In the genomic region with DNA sequence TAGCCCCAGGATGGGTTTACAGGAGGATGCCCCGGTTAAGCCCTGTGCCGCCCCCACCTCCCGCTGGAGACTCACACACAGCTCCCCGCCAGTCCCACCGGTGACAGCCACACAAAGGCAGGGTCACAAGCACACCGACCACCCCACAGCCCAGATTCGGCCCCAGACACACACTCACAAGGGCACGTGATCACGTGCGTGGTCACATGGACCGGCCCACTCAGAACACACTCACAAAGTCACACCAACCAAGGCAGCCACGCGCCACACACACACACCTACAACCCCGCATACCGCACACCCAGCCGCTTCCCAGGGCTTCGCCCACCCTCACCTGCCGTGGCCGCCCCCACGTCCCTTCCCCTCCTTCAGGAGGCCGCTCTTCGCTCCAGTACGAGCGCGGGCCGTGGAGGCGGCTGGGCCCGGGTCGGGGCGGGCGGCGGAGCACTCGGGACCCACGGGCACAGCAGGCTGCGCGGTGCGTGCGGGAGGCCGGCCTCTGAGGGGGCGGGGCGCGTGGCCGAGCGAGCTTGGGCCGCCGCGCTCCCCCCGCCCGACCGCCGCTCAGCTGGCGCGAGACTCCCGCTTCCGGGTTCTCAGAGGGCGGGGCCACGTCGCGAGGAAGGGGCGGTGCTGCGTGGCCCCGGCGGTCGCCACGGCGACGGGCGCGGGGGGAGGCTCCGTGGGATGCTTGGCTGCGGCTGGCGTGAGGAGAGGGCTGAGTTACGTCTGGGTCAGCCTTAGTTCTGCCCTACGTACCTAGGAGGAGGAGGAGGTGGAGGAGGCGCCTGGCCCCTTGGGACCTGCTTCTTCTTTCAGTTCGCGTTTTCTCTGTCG, we compare ENCODE assay signal across 8 cellular contexts. TPM values are rescaled to one million over a fixed set of nuclear protein-coding genes. Genes with fewer than 3 reads are reported as not detected.
DNase-seq lines count a peak whose midpoint lies in the region; ATAC-seq lines count a peak whose summit lies in the region.

A gene with protein sequence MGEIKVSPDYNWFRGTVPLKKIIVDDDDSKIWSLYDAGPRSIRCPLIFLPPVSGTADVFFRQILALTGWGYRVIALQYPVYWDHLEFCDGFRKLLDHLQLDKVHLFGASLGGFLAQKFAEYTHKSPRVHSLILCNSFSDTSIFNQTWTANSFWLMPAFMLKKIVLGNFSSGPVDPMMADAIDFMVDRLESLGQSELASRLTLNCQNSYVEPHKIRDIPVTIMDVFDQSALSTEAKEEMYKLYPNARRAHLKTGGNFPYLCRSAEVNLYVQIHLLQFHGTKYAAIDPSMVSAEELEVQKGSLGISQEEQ (minus strand): TSS at position 584 of the 837 bp plus-strand sequence. CDS start 6,345 bp downstream, outside the sequence.

- H3K23ac ChIP-seq in mesendoderm (ENCODE audit: low read length), result peak within 1 kb of the TSS; percentile 48

- no peak within 1 kb of the TSS for H4K8ac ChIP-seq in mesendoderm (ENCODE audit: low read depth, low read length)

- H3K27ac Mint-ChIP-seq in activated CD8-positive, alpha-beta memory T cell treated with anti-CD3 and anti-CD28 coated beads, Interleukin-2, amount 10 ng/mL, durations not matched to agents 7 days and 5 days, result peak within 1 kb of the TSS; percentile 94

- no peak within 1 kb of the TSS for H2AK5ac ChIP-seq in mesendoderm (ENCODE audit: low read length)

- H3K27ac ChIP-seq in HUES48 (ENCODE audit: low read depth, low read length) (peak within 1 kb of the TSS; percentile 53), mesendoderm (ENCODE audit: low read depth, low read length) (peak within 1 kb of the TSS; percentile 42)

- CTCF ChIA-PET in activated CD8-positive, alpha-beta memory T cell treated with anti-CD3 and anti-CD28 coated beads, Interleukin-2, amount 10 ng/mL, durations not matched to agents 7 days and 5 days (lab: Charles Lee), result interaction anchor here (1.3 kb wide), 1 partner anchor 154 kb away, joined by 4 read pairs; no protein-coding TSS in a partner anchor

- no peak within 1 kb of the TSS for H3K4ac ChIP-seq in mesendoderm (ENCODE audit: low read depth, low read length)

- peak within 1 kb of the TSS; percentile 99 for H3K56ac ChIP-seq in mesendoderm (ENCODE audit: low read length)

- H3K36me3 Mint-ChIP-seq in activated CD8-positive, alpha-beta memory T cell treated with anti-CD3 and anti-CD28 coated beads, Interleukin-2, amount 10 ng/mL, durations not matched to agents 7 days and 5 days, result peaks cover 10% of the 10 kb centered on the region

- H3K79me1 ChIP-seq in mesendoderm (ENCODE audit: low read length), result peaks cover 3% of the 10 kb centered on the region

- H2BK120ac ChIP-seq in mesendoderm (ENCODE audit: low read depth, low read length), result no peak within 1 kb of the TSS

- ATAC-seq in GM21423 (IDR thresholded peaks at IDR 0.05; ENCODE audit: unreplicated experiment), result peak; percentile 94
- peak; percentile 94 for ATAC-seq in activated CD8-positive, alpha-beta memory T cell treated with anti-CD3 and anti-CD28 coated beads, Interleukin-2, amount 10 ng/mL, durations not matched to agents 7 days and 5 days

- H4K5ac ChIP-seq in mesendoderm (ENCODE audit: low read length), result peak within 1 kb of the TSS; percentile 64

- H3K27me3 Mint-ChIP-seq in activated CD8-positive, alpha-beta memory T cell treated with anti-CD3 and anti-CD28 coated beads, Interleukin-2, amount 10 ng/mL, durations not matched to agents 7 days and 5 days, result no peaks in the 10 kb centered on the region

- H3K36me3 ChIP-seq in HUES48 (ENCODE audit: control insufficient read depth, insufficient read depth, low read length) (peaks cover 6% of the 10 kb centered on the region; the same call in 1 of the 2 replicates), NT2/D1 (ENCODE audit: insufficient read depth, insufficient read length, low read length) (peaks cover 5% of the 10 kb centered on the region), endocrine pancreas (ENCODE audit: control insufficient read depth, insufficient read depth, low read length) (no peaks in the 10 kb centered on the region), mesendoderm (ENCODE audit: control insufficient read depth, insufficient read depth, low read length) (no peaks in the 10 kb centered on the region)

- no peaks in the 10 kb centered on the region for H3K9me3 Mint-ChIP-seq in activated CD8-positive, alpha-beta memory T cell treated with anti-CD3 and anti-CD28 coated beads, Interleukin-2, amount 10 ng/mL, durations not matched to agents 7 days and 5 days (ENCODE audit: low read depth)

- H3K4me1 ChIP-seq in HUES48 (ENCODE audit: control insufficient read depth, insufficient read depth, low read length), result peaks cover 7% of the 10 kb centered on the region; the same call in 1 of the 2 replicates
- H3K4me1 ChIP-seq in NT2/D1 (ENCODE audit: insufficient read depth, insufficient read length), result no peaks in the 10 kb centered on the region
- peaks cover 4% of the 10 kb centered on the region for H3K4me1 ChIP-seq in endocrine pancreas (ENCODE audit: control insufficient read depth, insufficient read depth, low read length)
- no peaks in the 10 kb centered on the region for H3K4me1 ChIP-seq in mesendoderm (ENCODE audit: control insufficient read depth, low read depth, low read length)

- H2BK5ac ChIP-seq in mesendoderm (ENCODE audit: low read length), result peak within 1 kb of the TSS; percentile 70

- H3K79me2 ChIP-seq in mesendoderm (ENCODE audit: control insufficient read depth, insufficient read depth, low read length), result peaks cover 2% of the 10 kb centered on the region

- H3K9me3 ChIP-seq in HUES48 (ENCODE audit: control insufficient read depth, insufficient read depth, low read length) (no peaks in the 10 kb centered on the region), NT2/D1 (ENCODE audit: insufficient read depth, low read length) (no peaks in the 10 kb centered on the region), endocrine pancreas (ENCODE audit: control insufficient read depth, low read length) (no peaks in the 10 kb centered on the region)

- H3K4me1 Mint-ChIP-seq in activated CD8-positive, alpha-beta memory T cell treated with anti-CD3 and anti-CD28 coated beads, Interleukin-2, amount 10 ng/mL, durations not matched to agents 7 days and 5 days, result peaks cover 51% of the 10 kb centered on the region

- in situ Hi-C loops in Caki2 (cut with HindIII; ENCODE audit: low pct_unique_long_range_greater_than_20kb, low sequenced_read_pairs), result no loop called here

- H2BK15ac ChIP-seq in mesendoderm (replicated peaks; ENCODE audit: low read depth), result no peak within 1 kb of the TSS

- H3K9ac ChIP-seq in HUES48 (ENCODE audit: low read depth, low read length) (peak within 1 kb of the TSS; percentile 57), NT2/D1 (ENCODE audit: insufficient read length, low read depth) (peak within 1 kb of the TSS; percentile 96), endocrine pancreas (ENCODE audit: control insufficient read depth, insufficient read depth, low read length) (peak within 1 kb of the TSS; percentile 95), mesendoderm (ENCODE audit: low read length) (peak within 1 kb of the TSS; percentile 97)

- DNase-seq in Caki2 (ENCODE audit: low read depth) (peak; percentile 96), NT2/D1 (ENCODE audit: low read depth, low spot score) (peak; percentile 82), mesendoderm (peak; percentile 95)
- peak; percentile 94 for DNase-seq in activated CD8-positive, alpha-beta memory T cell treated with anti-CD3 and anti-CD28 coated beads, Interleukin-2, amount 10 ng/mL, durations not matched to agents 7 days and 5 days
- DNase-seq in stimulated activated CD8-positive, alpha-beta memory T cell treated with anti-CD3 and anti-CD28 coated beads, Interleukin-12 subunit alpha, Interleukin-12 subunit beta, amount 100 ng/mL, for 4 hours (ENCODE audit: low read depth), result peak; percentile 89

- no peaks in the 10 kb centered on the region for H3K27me3 ChIP-seq in HUES48 (ENCODE audit: control insufficient read depth, insufficient read depth, low read length)
- no peaks in the 10 kb centered on the region for H3K27me3 ChIP-seq in NT2/D1 (ENCODE audit: insufficient read depth, insufficient read length)
- H3K27me3 ChIP-seq in endocrine pancreas (ENCODE audit: control insufficient read depth, insufficient read depth, low read length), result no peaks in the 10 kb centered on the region
- H3K27me3 ChIP-seq in mesendoderm (ENCODE audit: insufficient read depth, low read length, poor library complexity), result no peaks in the 10 kb centered on the region

- peak within 1 kb of the TSS; percentile 54 for H3K18ac ChIP-seq in mesendoderm (ENCODE audit: low read length)

- peak within 1 kb of the TSS; percentile 93 for H3K4me2 ChIP-seq in mesendoderm (ENCODE audit: low read length)

- WGBS in mesendoderm (ENCODE audit: extremely low coverage, insufficient coverage, low lambda C conversion rate), result no CpG with 5 or more reads among the region's 78 CpGs

- H3K4me3 ChIP-seq in HUES48 (ENCODE audit: low read depth, low read length) (peak within 1 kb of the TSS; percentile 99), NT2/D1 (ENCODE audit: insufficient read length, low read depth) (peak within 1 kb of the TSS; percentile 95), endocrine pancreas (ENCODE audit: control insufficient read depth, insufficient read depth, low read length) (peak within 1 kb of the TSS; percentile 93), mesendoderm (ENCODE audit: low read length) (peak within 1 kb of the TSS; percentile 90)

- peak within 1 kb of the TSS; percentile 92 for H3K4me3 Mint-ChIP-seq in activated CD8-positive, alpha-beta memory T cell treated with anti-CD3 and anti-CD28 coated beads, Interleukin-2, amount 10 ng/mL, durations not matched to agents 7 days and 5 days

RNA-seq across cellular contexts. Expression of the gene that starts here (rescaled TPM):
- 74.7 and 93.8 TPM in 2 replicates for total RNA-seq in Caki2 (2014; rRNA removed; shearing (Covaris generic); ENCODE audit: low replicate concordance)
- total RNA-seq in activated CD8-positive, alpha-beta memory T cell treated with anti-CD3 and anti-CD28 coated beads, Interleukin-2, amount 10 ng/mL, durations not matched to agents 7 days and 5 days, result 10 to 100 TPM; 56.0 to 60.4 TPM
- polyA plus RNA-seq in mesendoderm (2013, experiment 1 of 2), result 43.1 TPM
- 43.8 TPM for polyA plus RNA-seq in mesendoderm (2013, experiment 2 of 2)

Comparison
In these comparisons a context has a peak if more than half of its experiments do, and no peak if none do; other contexts are left out.
1. Peak in every context shown above with its lines: DNase-seq, ATAC-seq, H3K4me3 ChIP-seq and H3K27ac ChIP-seq.